ENCODE assay signal across 37 cellular contexts in genomic region chr15:82012908-82013307, GRCh38.
"Had no signal": no experiment of that assay in that cellular context is flagged by ENCODE, and none has a peak within 500 bp of the region (broad histone marks: within the 10 kb centered on the region; RNA-seq: fewer than 3 reads in every experiment).

No MANE protein-coding gene starts in this region.

- H3K36me3 Mint-ChIP-seq: activated CD8-positive, alpha-beta memory T cell treated with anti-CD3 and anti-CD28 coated beads, Interleukin-2, amount 10 ng/mL, durations not matched to agents 7 days and 5 days; activated naive CD4-positive, alpha-beta T cell treated with anti-CD3 and anti-CD28 coated beads, Interleukin-2, amount 10 ng/mL, durations not matched to agents 7 days and 5 days; activated naive CD4-positive, alpha-beta T cell treated with anti-CD3 and anti-CD28 coated beads, Interleukin-2, amount 50 U/mL, for 24 hours; activated naive CD8-positive, alpha-beta T cell; activated naive CD8-positive, alpha-beta T cell treated with anti-CD3 and anti-CD28 coated beads, Interleukin-2, amount 10 ng/mL, durations not matched to agents 7 days and 5 days; brain had no signal

- FAIRE-seq: bronchial epithelial cell, TTC549 had no signal

- H3K4me3 ChIP-seq: ascending aorta, cardiac muscle cell had no signal

- DNase-seq: activated B cell treated with CpG ODN at 0.5 μM for 24 hours; activated CD4-positive, alpha-beta memory T cell treated with anti-CD3 and anti-CD28 coated beads, Interleukin-2, amount 10 ng/mL, durations not matched to agents 7 days and 5 days; activated CD4-positive, alpha-beta T cell treated with anti-CD3 and anti-CD28 coated beads for 1 hour; activated CD4-positive, alpha-beta T cell treated with anti-CD3 and anti-CD28 coated beads for 36 hours; activated CD4-positive, alpha-beta T cell treated with anti-CD3 and anti-CD28 coated beads for 48 hours; activated CD4-positive, alpha-beta T cell treated with anti-CD3 and anti-CD28 coated beads, Interleukin-2, amount 50 U/mL, for 48 hours; activated CD8-positive, alpha-beta memory T cell treated with anti-CD3 and anti-CD28 coated beads for 24 hours; activated CD8-positive, alpha-beta memory T cell treated with anti-CD3 and anti-CD28 coated beads, Interleukin-2, amount 10 ng/mL, durations not matched to agents 7 days and 5 days; activated CD8-positive, alpha-beta memory T cell treated with anti-CD3 and anti-CD28 coated beads, Interleukin-2, amount 50 U/mL, for 48 hours; activated CD8-positive, alpha-beta T cell treated with anti-CD3 and anti-CD28 coated beads, Interleukin-2, amount 10 ng/mL, durations not matched to agents 7 days and 5 days; activated effector memory CD4-positive, alpha-beta T cell treated with Interleukin-2 at 50 U/mL for 16 hours; activated gamma-delta T cell; activated naive CD4-positive, alpha-beta T cell treated with anti-CD3 and anti-CD28 coated beads, Interleukin-2, amount 10 ng/mL, durations not matched to agents 7 days and 5 days; activated naive CD4-positive, alpha-beta T cell treated with Interleukin-2 at 50 U/mL for 16 hours; activated naive CD8-positive, alpha-beta T cell treated with anti-CD3 and anti-CD28 coated beads, Interleukin-2, amount 10 ng/mL, durations not matched to agents 7 days and 5 days; activated naive CD8-positive, alpha-beta T cell treated with anti-CD3 and anti-CD28 coated beads, Interleukin-2, amount 50 U/mL, for 24 hours; activated T-cell treated with anti-CD3 and anti-CD28 coated beads, Interleukin-2, amount 50 U/mL, for 24 hours; activated T-cell treated with anti-CD3 and anti-CD28 coated beads, Interleukin-2, amount 50 U/mL, for 48 hours; amygdala; anterior cingulate cortex; caudate nucleus; cerebellar nuclear complex; T-helper 1 cell; T-helper 2 cell; T-helper 9 cell had no signal

- H3K36me3 ChIP-seq: ascending aorta, cardiac muscle cell had no signal

- ATAC-seq: activated CD4-positive, alpha-beta T cell treated with anti-CD3 and anti-CD28 coated beads for 36 hours; activated CD8-positive, alpha-beta memory T cell treated with anti-CD3 and anti-CD28 coated beads, Interleukin-2, amount 10 ng/mL, durations not matched to agents 7 days and 5 days; activated CD8-positive, alpha-beta T cell treated with anti-CD3 and anti-CD28 coated beads, Interleukin-2, amount 10 ng/mL, durations not matched to agents 7 days and 5 days; activated naive CD8-positive, alpha-beta T cell treated with anti-CD3 and anti-CD28 coated beads, Interleukin-2, amount 50 U/mL, for 24 hours had no signal

- H3K27me3 ChIP-seq: ascending aorta, cardiac muscle cell had no signal

- H3K4me1 ChIP-seq: ascending aorta had no signal

- H3K4me3 Mint-ChIP-seq: activated B cell treated with CpG ODN at 0.5 μM for 24 hours; activated CD4-positive, alpha-beta memory T cell treated with anti-CD3 and anti-CD28 coated beads, Interleukin-2, amount 10 ng/mL, durations not matched to agents 7 days and 5 days; activated CD4-positive, alpha-beta T cell treated with anti-CD3 and anti-CD28 coated beads for 36 hours; activated CD8-positive, alpha-beta memory T cell treated with anti-CD3 and anti-CD28 coated beads, Interleukin-2, amount 10 ng/mL, durations not matched to agents 7 days and 5 days; activated CD8-positive, alpha-beta T cell treated with anti-CD3 and anti-CD28 coated beads, Interleukin-2, amount 10 ng/mL, durations not matched to agents 7 days and 5 days; activated naive CD4-positive, alpha-beta T cell treated with anti-CD3 and anti-CD28 coated beads, Interleukin-2, amount 10 ng/mL, durations not matched to agents 7 days and 5 days; activated naive CD4-positive, alpha-beta T cell treated with anti-CD3 and anti-CD28 coated beads, Interleukin-2, amount 50 U/mL, for 24 hours; activated naive CD8-positive, alpha-beta T cell; activated naive CD8-positive, alpha-beta T cell treated with anti-CD3 and anti-CD28 coated beads, Interleukin-2, amount 10 ng/mL, durations not matched to agents 7 days and 5 days; activated naive CD8-positive, alpha-beta T cell treated with anti-CD3 and anti-CD28 coated beads, Interleukin-2, amount 50 U/mL, for 24 hours; activated T-cell treated with anti-CD3 and anti-CD28 coated beads, Interleukin-2, amount 50 U/mL, for 24 hours; brain; central memory CD8-positive, alpha-beta T cell; T-helper 1 cell treated with Interleukin-12 subunit alpha and Interleukin-12 subunit beta and Interleukin-4 antibody, amounts not matched to agents 30 μg/mL and 1 μg/mL, for 36 hours; T-helper 2 cell treated with Interferon-gamma antibody and Interleukin-4, amounts not matched to agents 5 μg/mL and 100 μg/mL, for 36 hours had no signal

- H3K9me3 ChIP-seq: ascending aorta had no signal

- H3K27ac Mint-ChIP-seq: activated B cell treated with CpG ODN at 0.5 μM for 24 hours; activated CD4-positive, alpha-beta memory T cell treated with anti-CD3 and anti-CD28 coated beads, Interleukin-2, amount 10 ng/mL, durations not matched to agents 7 days and 5 days; activated CD4-positive, alpha-beta T cell treated with anti-CD3 and anti-CD28 coated beads for 36 hours; activated CD8-positive, alpha-beta memory T cell treated with anti-CD3 and anti-CD28 coated beads, Interleukin-2, amount 10 ng/mL, durations not matched to agents 7 days and 5 days; activated CD8-positive, alpha-beta T cell treated with anti-CD3 and anti-CD28 coated beads, Interleukin-2, amount 10 ng/mL, durations not matched to agents 7 days and 5 days; activated naive CD4-positive, alpha-beta T cell treated with anti-CD3 and anti-CD28 coated beads, Interleukin-2, amount 10 ng/mL, durations not matched to agents 7 days and 5 days; activated naive CD4-positive, alpha-beta T cell treated with anti-CD3 and anti-CD28 coated beads, Interleukin-2, amount 50 U/mL, for 24 hours; activated naive CD8-positive, alpha-beta T cell; activated naive CD8-positive, alpha-beta T cell treated with anti-CD3 and anti-CD28 coated beads, Interleukin-2, amount 10 ng/mL, durations not matched to agents 7 days and 5 days; activated naive CD8-positive, alpha-beta T cell treated with anti-CD3 and anti-CD28 coated beads, Interleukin-2, amount 50 U/mL, for 24 hours; activated T-cell treated with anti-CD3 and anti-CD28 coated beads, Interleukin-2, amount 50 U/mL, for 24 hours; activated T-helper 2 cell treated with anti-CD3 and anti-CD28 coated beads, Interferon-gamma antibody, Interleukin-2, Interleukin-4, amounts not matched to agents 10 μg/mL and 5 μg/mL and 100 μg/mL, durations not matched to agents 14 hours and 24 hours and 36 hours; T-helper 1 cell treated with Interleukin-12 subunit alpha and Interleukin-12 subunit beta and Interleukin-4 antibody, amounts not matched to agents 30 μg/mL and 1 μg/mL, for 36 hours; T-helper 2 cell treated with Interferon-gamma antibody and Interleukin-4, amounts not matched to agents 5 μg/mL and 100 μg/mL, for 36 hours had no signal

- H3K27ac ChIP-seq: ascending aorta, cardiac muscle cell, VCaP had no signal

- H3K9me3 Mint-ChIP-seq: activated B cell treated with CpG ODN at 0.5 μM for 24 hours; activated CD4-positive, alpha-beta memory T cell treated with anti-CD3 and anti-CD28 coated beads, Interleukin-2, amount 10 ng/mL, durations not matched to agents 7 days and 5 days; activated naive CD4-positive, alpha-beta T cell treated with anti-CD3 and anti-CD28 coated beads, Interleukin-2, amount 10 ng/mL, durations not matched to agents 7 days and 5 days; activated naive CD4-positive, alpha-beta T cell treated with anti-CD3 and anti-CD28 coated beads, Interleukin-2, amount 50 U/mL, for 24 hours; activated naive CD8-positive, alpha-beta T cell treated with anti-CD3 and anti-CD28 coated beads, Interleukin-2, amount 10 ng/mL, durations not matched to agents 7 days and 5 days; activated naive CD8-positive, alpha-beta T cell treated with anti-CD3 and anti-CD28 coated beads, Interleukin-2, amount 50 U/mL, for 24 hours; activated T-cell treated with anti-CD3 and anti-CD28 coated beads, Interleukin-2, amount 50 U/mL, for 24 hours; activated T-helper 2 cell treated with anti-CD3 and anti-CD28 coated beads, Interferon-gamma antibody, Interleukin-2, Interleukin-4, amounts not matched to agents 10 μg/mL and 5 μg/mL and 100 μg/mL, durations not matched to agents 14 hours and 24 hours and 36 hours; central memory CD8-positive, alpha-beta T cell; T-helper 1 cell treated with Interleukin-12 subunit alpha and Interleukin-12 subunit beta and Interleukin-4 antibody, amounts not matched to agents 30 μg/mL and 1 μg/mL, for 36 hours; T-helper 2 cell treated with Interferon-gamma antibody and Interleukin-4, amounts not matched to agents 5 μg/mL and 100 μg/mL, for 36 hours had no signal

- H3K4me1 Mint-ChIP-seq: activated B cell treated with CpG ODN at 0.5 μM for 24 hours; activated CD4-positive, alpha-beta memory T cell treated with anti-CD3 and anti-CD28 coated beads, Interleukin-2, amount 10 ng/mL, durations not matched to agents 7 days and 5 days; activated CD4-positive, alpha-beta T cell treated with anti-CD3 and anti-CD28 coated beads for 36 hours; activated CD8-positive, alpha-beta memory T cell treated with anti-CD3 and anti-CD28 coated beads, Interleukin-2, amount 10 ng/mL, durations not matched to agents 7 days and 5 days; activated naive CD4-positive, alpha-beta T cell treated with anti-CD3 and anti-CD28 coated beads, Interleukin-2, amount 10 ng/mL, durations not matched to agents 7 days and 5 days; activated naive CD4-positive, alpha-beta T cell treated with anti-CD3 and anti-CD28 coated beads, Interleukin-2, amount 50 U/mL, for 24 hours; activated naive CD8-positive, alpha-beta T cell treated with anti-CD3 and anti-CD28 coated beads, Interleukin-2, amount 10 ng/mL, durations not matched to agents 7 days and 5 days; activated naive CD8-positive, alpha-beta T cell treated with anti-CD3 and anti-CD28 coated beads, Interleukin-2, amount 50 U/mL, for 24 hours; central memory CD8-positive, alpha-beta T cell had no signal
